1 cellular context compared by ENCODE assay signal in genomic region chr16:57756424-57757325, GRCh38.
TF ChIP-seq lines count a peak whose summit lies in the region.

No MANE protein-coding gene starts in this region.

TF ChIP-seq in K562, 482 proteins besides CTCF, POLR2A, EP300 and RAD21 (continued from another document):
- TF ChIP-seq DLX4 (CRISPR knock-in tag; IDR thresholded peaks at IDR 0.05), result no peak
- TF ChIP-seq SMARCA5 (IDR thresholded peaks at IDR 0.05), result no peak
- TF ChIP-seq ZNF507 (tag; conservative IDR thresholded peaks at IDR 0.05), result no peak
- no peak for TF ChIP-seq ATF2 (CRISPR knock-in tag; IDR thresholded peaks at IDR 0.05)
- no peak for TF ChIP-seq EHMT2 (IDR thresholded peaks at IDR 0.05)
- TF ChIP-seq KDM4B (IDR thresholded peaks at IDR 0.05; ENCODE audit: borderline replicate concordance in 2 of 2, low read depth in 1 of 2), result no peak
- no peak for TF ChIP-seq ASH1L (IDR thresholded peaks at IDR 0.05; ENCODE audit: borderline replicate concordance, low read depth, partially characterized antibody)
- TF ChIP-seq YBX1 (IDR thresholded peaks at IDR 0.05), result no peak
- TF ChIP-seq RBFOX2 (IDR thresholded peaks at IDR 0.05; ENCODE audit: low read depth, low read length), result peak; percentile 10; the same call in 1 of the 2 replicates
- no peak for TF ChIP-seq NCOA4 (IDR thresholded peaks at IDR 0.05; ENCODE audit: partially characterized antibody)
- TF ChIP-seq MXD1 (CRISPR knock-in tag; IDR thresholded peaks at IDR 0.05; ENCODE audit: borderline replicate concordance, poor library complexity, severe bottlenecking), result no peak
- TF ChIP-seq SRSF7 (optimal IDR thresholded peaks at IDR 0.05; ENCODE audit: low read depth, low read length), result no peak
- TF ChIP-seq ZFP36 (IDR thresholded peaks at IDR 0.05; ENCODE audit: low read depth, low read length, partially characterized antibody), result peak; percentile 41
- peak; percentile 63 for TF ChIP-seq POLR2G (IDR thresholded peaks at IDR 0.05; ENCODE audit: low read depth, low read length)
- no peak for TF ChIP-seq ZNF75A (CRISPR knock-in tag; IDR thresholded peaks at IDR 0.05)
- TF ChIP-seq CBFB (CRISPR knock-in tag; IDR thresholded peaks at IDR 0.05), result 0 out of 2 replicates have a peak, but pooled peaks have one; percentile 41
- no peak for TF ChIP-seq PRDM10 (IDR thresholded peaks at IDR 0.05; ENCODE audit: partially characterized antibody)
- TF ChIP-seq MBD2 (IDR thresholded peaks at IDR 0.05; ENCODE audit: borderline replicate concordance, low read depth), result no peak
- no peak for TF ChIP-seq ZNF589 (CRISPR knock-in tag; IDR thresholded peaks at IDR 0.05; ENCODE audit: low read depth)
